16 cellular contexts compared by ENCODE assay signal in the genomic region with DNA sequence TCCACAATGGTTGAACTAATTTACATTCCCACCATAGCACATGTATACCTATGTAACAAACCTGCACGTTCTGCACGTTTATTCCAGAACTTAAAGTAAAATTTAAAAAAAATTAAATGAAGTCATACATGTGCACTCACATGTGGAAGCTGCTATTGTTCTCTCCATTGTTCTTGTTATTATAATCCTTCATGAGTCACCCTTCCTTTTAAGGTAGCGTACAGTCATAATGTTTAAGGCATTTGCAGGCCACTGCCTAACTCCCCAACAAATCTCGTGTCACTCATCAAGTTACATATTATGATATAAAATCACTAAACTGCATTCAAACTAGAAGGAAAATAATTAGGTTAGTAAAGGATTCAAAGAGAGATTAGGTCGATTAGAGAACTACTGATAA.
DNase-seq lines count a peak whose midpoint lies in the region; ATAC-seq, FAIRE-seq and TF ChIP-seq lines count a peak whose summit lies in the region.
"Had no signal": no experiment of that assay in that cellular context is flagged by ENCODE, and none has a peak within 500 bp of the region (broad histone marks: within the 10 kb centered on the region; RNA-seq: fewer than 3 reads in every experiment).

No MANE protein-coding gene starts in this region.

- no peak for FAIRE-seq in K562 (lab: Jason Lieb, UNC)
- FAIRE-seq: TTC549 had no signal

- H2AFZ ChIP-seq in K562 (ENCODE audit: low read depth, low read length): no peak overlapping the region
- H2AFZ ChIP-seq: hepatocyte had no signal

- H3K9ac ChIP-seq in K562 (ENCODE audit: insufficient read depth in 1 of 2, low read depth in 2 of 2, low read length in 2 of 2): no peak overlapping the region

- ATAC-seq in GM18868 (IDR thresholded peaks at IDR 0.05; ENCODE audit: unreplicated experiment) (peak; percentile 79), HG03442 (IDR thresholded peaks at IDR 0.05; ENCODE audit: unreplicated experiment) (peak; percentile 34), K562 (no peak), HG02571 (IDR thresholded peaks at IDR 0.05; ENCODE audit: unreplicated experiment) (no peak)

- no peaks in the 10 kb centered on the region for H3K27me3 ChIP-seq in K562 (ENCODE audit: control insufficient read depth in 2 of 2, insufficient read depth in 2 of 2, low read length in 2 of 2)
- H3K27me3 ChIP-seq: hepatocyte, neutrophil, transverse colon had no signal

- peaks cover 83% of the 10 kb centered on the region for H3K36me3 ChIP-seq in K562 (ENCODE audit: control insufficient read depth, insufficient read depth, low read length)
- H3K36me3 ChIP-seq: neutrophil, transverse colon had no signal

- no peaks in the 10 kb centered on the region for H4K20me1 ChIP-seq in K562 (replicated peaks; ENCODE audit: control insufficient read depth, insufficient read depth, low read length)

- H3K9me3 ChIP-seq in K562 (replicated peaks; ENCODE audit: control insufficient read depth, insufficient read depth, low read depth, low read length): no peaks in the 10 kb centered on the region
- H3K9me3 ChIP-seq: neutrophil, transverse colon had no signal

- in situ Hi-C loops in K562 (cut with MboI): loop anchor here (10.0 kb wide), 1 partner anchor 496 kb away; no protein-coding TSS in a partner anchor

- no peak overlapping the region for H3K27ac ChIP-seq in K562 (ENCODE audit: extremely low read depth, low read depth, low read length)
- H3K27ac ChIP-seq: hepatocyte, neutrophil, transverse colon had no signal

- TF ChIP-seq RAD21 in K562 (CRISPR knock-in tag; conservative IDR thresholded peaks at IDR 0.05 in 1 of 2, IDR thresholded peaks at IDR 0.05 in 1 of 2): no peak

- 76% methylated on average over 5 of the region's 5 CpGs for WGBS in K562 (ENCODE audit: insufficient coverage, low coverage, missing lambda C conversion rate)

- H3K9me1 ChIP-seq in K562 (ENCODE audit: control insufficient read depth, insufficient read depth, low read length): no peaks in the 10 kb centered on the region

- no TSS peak for BruUV-seq in K562 (replicated peaks; lab: Mats Ljungman, UMichigan)

- intact Hi-C loops in K562 (cut with micrococcal nuclease): no loop called here

- TF ChIP-seq POLR2A in K562 (conservative IDR thresholded peaks at IDR 0.05): no peak

- CTCF ChIA-PET in K562 (lab: Yijun Ruan, JAX; ENCODE audit: low intra/inter-chr PET ratio): no interaction called here

- no peaks in the 10 kb centered on the region for H3K4me1 ChIP-seq in K562 (replicated peaks in 1 of 2; ENCODE audit: control insufficient read depth in 2 of 2, insufficient read depth in 2 of 2, low read length in 2 of 2)

- DNase-seq in K562 (ENCODE audit: extremely low read depth in 1 of 4, low spot score in 3 of 4): no peak
- DNase-seq in kidney glomerular epithelial cell (lab: John Stamatoyannopoulos, UW): peak; percentile 2
- DNase-seq in HT-29 (ENCODE audit: low spot score): no peak
- no peak for DNase-seq in activated T-cell treated with anti-CD3 and anti-CD28 coated beads, Interleukin-2, amount 50 U/mL, for 1 hour
- no peak for DNase-seq in stimulated activated CD4-positive, alpha-beta T cell treated with anti-CD3 and anti-CD28 coated beads, Interleukin-12 subunit alpha, Interleukin-12 subunit beta, amount 100 ng/mL, for 4 hours
- DNase-seq: activated CD4-positive, alpha-beta memory T cell treated with anti-CD3 and anti-CD28 coated beads for 36 hours; Karpas-422; NCI-H187; NCI-H446 treated with DMSO at 0.1 percent for 48 hours; transverse colon had no signal

- no peaks in the 10 kb centered on the region for H3K79me2 ChIP-seq in K562 (ENCODE audit: control insufficient read depth, insufficient read depth, low read length)
- H3K79me2 ChIP-seq: hepatocyte had no signal

- TF ChIP-seq EP300 in K562 (IDR thresholded peaks at IDR 0.05; ENCODE audit: low read length): no peak

- H3K4me3 ChIP-seq in K562: no peak overlapping the region
- H3K4me3 ChIP-seq: hepatocyte, transverse colon had no signal

- POLR2A ChIA-PET in K562 (lab: Yijun Ruan, JAX): no interaction called here

- H3K4me2 ChIP-seq in K562 (ENCODE audit: insufficient read depth, low read length): no peak overlapping the region
- H3K4me2 ChIP-seq: hepatocyte had no signal

- no peak for TF ChIP-seq CTCF in K562 (IDR thresholded peaks at IDR 0.05 in 2 of 3, conservative IDR thresholded peaks at IDR 0.05 in 1 of 3; ENCODE audit: insufficient read depth in 2 of 3, low read depth in 1 of 3, low read length in 3 of 3)

TF ChIP-seq in K562, 482 proteins besides CTCF, POLR2A, EP300 and RAD21:
- TF ChIP-seq ZNF589 (CRISPR knock-in tag; IDR thresholded peaks at IDR 0.05; ENCODE audit: low read depth): no peak
- TF ChIP-seq SOX6 (IDR thresholded peaks at IDR 0.05): 0 out of 2 replicates have a peak, but pooled peaks have one; percentile 22
- TF ChIP-seq, protein P1, sequence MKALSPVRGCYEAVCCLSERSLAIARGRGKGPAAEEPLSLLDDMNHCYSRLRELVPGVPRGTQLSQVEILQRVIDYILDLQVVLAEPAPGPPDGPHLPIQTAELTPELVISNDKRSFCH (CRISPR knock-in tag; IDR thresholded peaks at IDR 0.05): no peak
- TF ChIP-seq, protein P1 (tag; IDR thresholded peaks at IDR 0.05): no peak
- TF ChIP-seq, protein P2, sequence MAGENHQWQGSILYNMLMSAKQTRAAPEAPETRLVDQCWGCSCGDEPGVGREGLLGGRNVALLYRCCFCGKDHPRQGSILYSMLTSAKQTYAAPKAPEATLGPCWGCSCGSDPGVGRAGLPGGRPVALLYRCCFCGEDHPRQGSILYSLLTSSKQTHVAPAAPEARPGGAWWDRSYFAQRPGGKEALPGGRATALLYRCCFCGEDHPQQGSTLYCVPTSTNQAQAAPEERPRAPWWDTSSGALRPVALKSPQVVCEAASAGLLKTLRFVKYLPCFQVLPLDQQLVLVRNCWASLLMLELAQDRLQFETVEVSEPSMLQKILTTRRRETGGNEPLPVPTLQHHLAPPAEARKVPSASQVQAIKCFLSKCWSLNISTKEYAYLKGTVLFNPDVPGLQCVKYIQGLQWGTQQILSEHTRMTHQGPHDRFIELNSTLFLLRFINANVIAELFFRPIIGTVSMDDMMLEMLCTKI (IDR thresholded peaks at IDR 0.05; ENCODE audit: partially characterized antibody): no peak
- TF ChIP-seq, protein P3, sequence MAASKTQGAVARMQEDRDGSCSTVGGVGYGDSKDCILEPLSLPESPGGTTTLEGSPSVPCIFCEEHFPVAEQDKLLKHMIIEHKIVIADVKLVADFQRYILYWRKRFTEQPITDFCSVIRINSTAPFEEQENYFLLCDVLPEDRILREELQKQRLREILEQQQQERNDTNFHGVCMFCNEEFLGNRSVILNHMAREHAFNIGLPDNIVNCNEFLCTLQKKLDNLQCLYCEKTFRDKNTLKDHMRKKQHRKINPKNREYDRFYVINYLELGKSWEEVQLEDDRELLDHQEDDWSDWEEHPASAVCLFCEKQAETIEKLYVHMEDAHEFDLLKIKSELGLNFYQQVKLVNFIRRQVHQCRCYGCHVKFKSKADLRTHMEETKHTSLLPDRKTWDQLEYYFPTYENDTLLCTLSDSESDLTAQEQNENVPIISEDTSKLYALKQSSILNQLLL (CRISPR knock-in tag; IDR thresholded peaks at IDR 0.05; ENCODE audit: borderline replicate concordance): no peak
- TF ChIP-seq, protein P4, sequence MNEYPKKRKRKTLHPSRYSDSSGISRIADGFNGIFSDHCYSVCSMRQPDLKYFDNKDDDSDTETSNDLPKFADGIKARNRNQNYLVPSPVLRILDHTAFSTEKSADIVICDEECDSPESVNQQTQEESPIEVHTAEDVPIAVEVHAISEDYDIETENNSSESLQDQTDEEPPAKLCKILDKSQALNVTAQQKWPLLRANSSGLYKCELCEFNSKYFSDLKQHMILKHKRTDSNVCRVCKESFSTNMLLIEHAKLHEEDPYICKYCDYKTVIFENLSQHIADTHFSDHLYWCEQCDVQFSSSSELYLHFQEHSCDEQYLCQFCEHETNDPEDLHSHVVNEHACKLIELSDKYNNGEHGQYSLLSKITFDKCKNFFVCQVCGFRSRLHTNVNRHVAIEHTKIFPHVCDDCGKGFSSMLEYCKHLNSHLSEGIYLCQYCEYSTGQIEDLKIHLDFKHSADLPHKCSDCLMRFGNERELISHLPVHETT (CRISPR knock-in tag; conservative IDR thresholded peaks at IDR 0.05 in 1 of 2, IDR thresholded peaks at IDR 0.05 in 1 of 2): no peak
- TF ChIP-seq, protein P5, sequence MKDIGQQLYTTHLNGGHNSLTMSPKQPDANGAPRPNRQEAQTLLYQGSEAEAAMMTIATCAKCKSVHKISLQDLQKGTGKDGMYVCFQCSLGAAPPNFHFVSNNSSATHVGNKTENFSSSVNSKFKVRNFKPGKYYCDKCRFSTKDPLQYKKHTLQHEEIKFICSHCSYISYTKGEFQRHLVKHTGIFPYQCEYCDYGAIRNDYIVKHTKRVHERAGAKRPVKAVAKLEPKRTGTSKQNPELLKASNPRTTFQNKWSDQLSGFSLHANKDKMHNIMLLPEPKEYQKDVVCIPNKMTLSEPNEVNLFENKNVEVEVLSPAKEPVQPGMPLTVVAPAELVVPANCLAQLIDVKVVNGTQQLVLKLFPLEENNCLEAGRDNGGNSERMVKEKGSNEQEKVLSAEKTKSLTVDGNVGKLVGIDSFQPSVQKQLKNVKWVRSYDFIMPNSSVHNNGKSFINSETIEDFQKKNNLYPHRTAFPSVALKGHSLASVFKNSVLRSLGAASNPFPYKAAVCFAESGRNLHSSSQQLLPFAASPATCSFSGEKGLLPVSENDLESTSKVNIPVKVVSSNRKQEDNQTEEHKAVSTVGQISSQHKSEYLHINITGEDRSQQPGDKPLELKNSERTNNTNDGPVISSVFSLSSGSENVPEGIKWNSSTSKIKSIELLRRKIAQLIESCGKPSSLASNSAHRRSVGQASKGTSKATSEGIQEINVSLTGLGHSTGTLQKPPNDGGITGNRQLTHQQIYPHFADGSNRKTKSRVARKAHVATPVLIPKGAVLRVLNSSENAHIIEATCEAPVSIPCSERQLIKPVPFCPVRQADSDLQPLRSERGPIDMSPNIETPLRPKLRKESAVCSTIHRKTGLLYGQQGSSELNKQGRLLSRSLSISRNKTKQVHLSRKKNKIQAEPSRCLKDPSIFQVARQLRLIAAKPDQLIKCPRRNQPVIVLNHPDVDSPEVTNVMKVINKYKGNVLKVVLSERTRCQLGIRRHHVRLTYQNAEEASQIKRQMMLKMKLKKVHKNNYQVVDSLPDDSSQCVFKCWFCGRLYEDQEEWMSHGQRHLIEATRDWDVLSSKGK (CRISPR knock-in tag; IDR thresholded peaks at IDR 0.05): no peak

Comparison
In these comparisons a context has a peak if more than half of its experiments do, and no peak if none do; other contexts are left out.
1. ATAC-seq: peak in GM18868 (single experiment) and HG03442 (single experiment); none in K562 (single experiment) and HG02571 (single experiment).